Comparison of ENCODE assay signal across 1 cellular context in the genomic region with DNA sequence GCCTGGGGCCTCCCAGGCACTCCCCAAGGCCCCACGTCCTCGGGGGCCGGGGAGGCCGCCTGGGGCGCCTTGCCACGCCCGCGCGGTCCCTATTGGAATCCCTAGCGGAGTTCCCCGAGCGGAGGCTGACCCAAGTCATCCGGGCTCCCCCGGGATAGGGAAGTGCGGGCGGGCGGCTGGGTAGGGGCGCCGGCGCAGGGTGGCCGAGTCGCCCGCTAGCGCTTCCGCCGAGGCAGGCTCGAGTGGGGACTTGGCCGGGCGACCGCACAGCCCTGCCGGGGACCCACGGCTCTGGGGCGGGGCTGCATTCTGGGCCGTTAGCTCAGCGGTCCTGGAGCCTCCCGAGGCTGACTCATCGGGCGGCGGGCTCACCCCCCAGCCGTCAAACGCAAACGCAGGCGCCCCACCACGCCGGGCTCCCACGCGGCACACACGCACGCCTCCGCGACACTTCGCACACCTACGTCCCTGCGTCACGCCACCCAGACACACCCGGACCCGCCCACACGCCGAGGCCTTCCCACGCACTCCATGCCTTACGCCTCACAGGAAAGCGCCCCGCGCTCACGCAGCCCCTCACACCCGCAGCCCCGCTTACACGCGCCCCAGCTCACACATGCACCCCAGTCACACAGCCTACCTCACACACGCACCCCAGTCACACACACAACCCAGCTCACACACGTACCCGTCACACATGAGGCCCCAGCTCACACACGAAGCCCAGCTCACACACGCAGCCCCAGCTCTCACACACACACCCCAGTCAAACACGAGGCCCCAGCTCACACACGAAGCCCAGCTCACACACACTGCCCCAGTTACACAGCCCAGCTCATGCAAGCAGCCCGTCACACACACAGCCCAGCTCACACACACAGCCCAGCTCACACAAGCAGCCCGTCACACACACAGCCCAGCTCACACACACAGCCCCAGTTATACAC.
TF ChIP-seq lines count a peak whose summit lies in the region.

No MANE protein-coding gene starts in this region.

TF ChIP-seq in HEK293, 187 proteins besides CTCF, POLR2A, EP300 and RAD21 (continued from another document and continues in another):
- TF ChIP-seq ZBTB26 (tag by site-specific recombination; optimal IDR thresholded peaks at IDR 0.05) (peak; percentile 47), WT1 (tag by site-specific recombination; IDR thresholded peaks at IDR 0.05) (no peak), ZNF18 (tag by site-specific recombination; IDR thresholded peaks at IDR 0.05) (peak; percentile 91), ZNF362 (tag by site-specific recombination; IDR thresholded peaks at IDR 0.05) (no peak), ZNF76 (tag by site-specific recombination; IDR thresholded peaks at IDR 0.05; ENCODE audit: borderline replicate concordance, low read depth) (peak; percentile 32; the same call in 1 of the 2 replicates), ZSCAN4 (tag by site-specific recombination; IDR thresholded peaks at IDR 0.05) (0 out of 2 replicates have a peak, but pooled peaks have one; percentile 15), ZBTB10 (tag by site-specific recombination; IDR thresholded peaks at IDR 0.05) (peak; percentile 89), ZBTB1 (tag by site-specific recombination; IDR thresholded peaks at IDR 0.05) (peak; percentile 49; the same call in 1 of the 2 replicates), ZNF664 (tag by site-specific recombination; IDR thresholded peaks at IDR 0.05) (no peak), ZNF335 (tag by site-specific recombination; conservative IDR thresholded peaks at IDR 0.05) (peak; percentile 96), ZNF112 (tag by site-specific recombination; IDR thresholded peaks at IDR 0.05) (no peak), KLF1 (tag by site-specific recombination; IDR thresholded peaks at IDR 0.05) (peak; percentile 55), ZNF19 (tag by site-specific recombination; IDR thresholded peaks at IDR 0.05; ENCODE audit: low read depth) (no peak), ZNF140 (tag by site-specific recombination; IDR thresholded peaks at IDR 0.05) (no peak), ZNF792 (tag by site-specific recombination; IDR thresholded peaks at IDR 0.05) (peak; percentile 58; the same call in 1 of the 2 replicates), HOXD13 (CRISPR knock-in tag; IDR thresholded peaks at IDR 0.05; ENCODE audit: borderline replicate concordance) (peak; percentile 10; the same call in 1 of the 2 replicates), ZNF473 (tag by site-specific recombination; IDR thresholded peaks at IDR 0.05) (peak; percentile 52; the same call in 1 of the 2 replicates), ZNF488 (tag by site-specific recombination; IDR thresholded peaks at IDR 0.05) (no peak), ZNF658 (tag by site-specific recombination; IDR thresholded peaks at IDR 0.05) (no peak), ZNF629 (tag by site-specific recombination; IDR thresholded peaks at IDR 0.05) (peak; percentile 57), GLIS1 (tag by site-specific recombination; IDR thresholded peaks at IDR 0.05) (peak; percentile 83), KLF17 (tag by site-specific recombination; IDR thresholded peaks at IDR 0.05) (peak; percentile 81; the same call in 1 of the 2 replicates), ZFHX2 (tag by site-specific recombination; conservative IDR thresholded peaks at IDR 0.05) (peak; percentile 100), GLI4 (tag by site-specific recombination; IDR thresholded peaks at IDR 0.05) (0 out of 2 replicates have a peak, but pooled peaks have one; percentile 21), ZNF837 (tag by site-specific recombination; IDR thresholded peaks at IDR 0.05) (peak; percentile 93), KLF8 (tag by site-specific recombination; IDR thresholded peaks at IDR 0.05) (peak; percentile 74; the same call in 1 of the 2 replicates), SP7 (tag by site-specific recombination; IDR thresholded peaks at IDR 0.05) (peak; percentile 51; the same call in 1 of the 2 replicates), KLF16 (tag by site-specific recombination; IDR thresholded peaks at IDR 0.05) (peak; percentile 68), ZNF777 (tag by site-specific recombination; IDR thresholded peaks at IDR 0.05; ENCODE audit: borderline replicate concordance) (peak; percentile 74; the same call in 1 of the 2 replicates), ZNF2 (tag by site-specific recombination; IDR thresholded peaks at IDR 0.05) (peak; percentile 78), KLF9 (tag by site-specific recombination; IDR thresholded peaks at IDR 0.05; ENCODE audit: low read depth) (peak; percentile 24; the same call in 1 of the 2 replicates), ZNF660 (tag by site-specific recombination; IDR thresholded peaks at IDR 0.05) (no peak), SALL2 (tag by site-specific recombination; IDR thresholded peaks at IDR 0.05; ENCODE audit: borderline replicate concordance) (0 out of 2 replicates have a peak, but pooled peaks have one; percentile 24), ZNF398 (tag by site-specific recombination; IDR thresholded peaks at IDR 0.05) (0 out of 2 replicates have a peak, but pooled peaks have one; percentile 6), ZNF169 (tag by site-specific recombination; IDR thresholded peaks at IDR 0.05) (no peak), ZNF600 (tag by site-specific recombination; IDR thresholded peaks at IDR 0.05) (peak; percentile 65), ZNF324 (tag by site-specific recombination; IDR thresholded peaks at IDR 0.05) (peak; percentile 61; the same call in 1 of the 2 replicates), GLIS2 (tag by site-specific recombination; IDR thresholded peaks at IDR 0.05) (peak; percentile 81), ZNF521 (tag by site-specific recombination; IDR thresholded peaks at IDR 0.05) (no peak), PRDM1 (tag by site-specific recombination; IDR thresholded peaks at IDR 0.05) (no peak), ZBTB6 (tag by site-specific recombination; IDR thresholded peaks at IDR 0.05) (peak; percentile 58; the same call in 1 of the 2 replicates)
- TF ChIP-seq, protein P1, sequence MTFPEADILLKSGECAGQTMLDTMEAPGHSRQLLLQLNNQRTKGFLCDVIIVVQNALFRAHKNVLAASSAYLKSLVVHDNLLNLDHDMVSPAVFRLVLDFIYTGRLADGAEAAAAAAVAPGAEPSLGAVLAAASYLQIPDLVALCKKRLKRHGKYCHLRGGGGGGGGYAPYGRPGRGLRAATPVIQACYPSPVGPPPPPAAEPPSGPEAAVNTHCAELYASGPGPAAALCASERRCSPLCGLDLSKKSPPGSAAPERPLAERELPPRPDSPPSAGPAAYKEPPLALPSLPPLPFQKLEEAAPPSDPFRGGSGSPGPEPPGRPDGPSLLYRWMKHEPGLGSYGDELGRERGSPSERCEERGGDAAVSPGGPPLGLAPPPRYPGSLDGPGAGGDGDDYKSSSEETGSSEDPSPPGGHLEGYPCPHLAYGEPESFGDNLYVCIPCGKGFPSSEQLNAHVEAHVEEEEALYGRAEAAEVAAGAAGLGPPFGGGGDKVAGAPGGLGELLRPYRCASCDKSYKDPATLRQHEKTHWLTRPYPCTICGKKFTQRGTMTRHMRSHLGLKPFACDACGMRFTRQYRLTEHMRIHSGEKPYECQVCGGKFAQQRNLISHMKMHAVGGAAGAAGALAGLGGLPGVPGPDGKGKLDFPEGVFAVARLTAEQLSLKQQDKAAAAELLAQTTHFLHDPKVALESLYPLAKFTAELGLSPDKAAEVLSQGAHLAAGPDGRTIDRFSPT (tag by site-specific recombination; IDR thresholded peaks at IDR 0.05) = peak; percentile 51; the same call in 1 of the 2 replicates
